Comparison of ENCODE assay signal across 1 cellular context in the genomic region with DNA sequence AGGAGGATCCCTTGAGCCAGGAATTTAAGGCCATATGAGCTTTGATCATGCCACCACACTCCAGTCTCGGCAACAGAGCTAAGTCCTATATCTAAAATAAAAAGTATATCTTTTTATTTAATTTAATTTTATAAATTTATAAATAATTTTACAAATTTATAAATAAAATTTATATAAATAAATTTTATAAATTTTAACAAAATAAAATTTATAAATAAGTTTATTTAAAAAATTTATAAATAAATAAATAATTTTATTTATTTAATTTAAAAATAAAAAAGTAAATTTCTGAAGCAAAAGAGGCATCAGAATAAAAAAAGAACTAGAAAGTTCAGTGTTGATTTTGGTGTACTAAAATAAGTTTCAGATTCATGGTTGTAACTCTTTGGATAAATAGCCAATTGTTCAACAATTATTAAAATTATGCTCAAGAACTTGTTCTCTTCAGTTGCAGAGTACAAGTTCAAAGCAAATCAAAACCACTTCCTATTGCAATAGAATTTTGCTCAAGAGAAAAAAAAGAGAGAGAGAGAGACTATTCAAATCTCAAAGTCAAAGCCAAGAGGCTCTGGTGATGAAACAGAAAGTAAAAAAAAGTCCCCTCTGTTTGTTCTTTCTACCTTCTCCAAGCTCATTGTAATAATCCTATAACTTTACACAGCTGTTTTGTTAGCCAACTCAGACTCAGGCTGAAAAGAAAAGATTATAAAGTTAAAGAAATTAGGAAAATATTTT.
TF ChIP-seq lines count a peak whose summit lies in the region.

No MANE protein-coding gene starts in this region.

TF ChIP-seq in GM23338, 12 proteins besides CTCF, POLR2A, EP300 and RAD21 (continued from another document):
- TF ChIP-seq, protein P1, sequence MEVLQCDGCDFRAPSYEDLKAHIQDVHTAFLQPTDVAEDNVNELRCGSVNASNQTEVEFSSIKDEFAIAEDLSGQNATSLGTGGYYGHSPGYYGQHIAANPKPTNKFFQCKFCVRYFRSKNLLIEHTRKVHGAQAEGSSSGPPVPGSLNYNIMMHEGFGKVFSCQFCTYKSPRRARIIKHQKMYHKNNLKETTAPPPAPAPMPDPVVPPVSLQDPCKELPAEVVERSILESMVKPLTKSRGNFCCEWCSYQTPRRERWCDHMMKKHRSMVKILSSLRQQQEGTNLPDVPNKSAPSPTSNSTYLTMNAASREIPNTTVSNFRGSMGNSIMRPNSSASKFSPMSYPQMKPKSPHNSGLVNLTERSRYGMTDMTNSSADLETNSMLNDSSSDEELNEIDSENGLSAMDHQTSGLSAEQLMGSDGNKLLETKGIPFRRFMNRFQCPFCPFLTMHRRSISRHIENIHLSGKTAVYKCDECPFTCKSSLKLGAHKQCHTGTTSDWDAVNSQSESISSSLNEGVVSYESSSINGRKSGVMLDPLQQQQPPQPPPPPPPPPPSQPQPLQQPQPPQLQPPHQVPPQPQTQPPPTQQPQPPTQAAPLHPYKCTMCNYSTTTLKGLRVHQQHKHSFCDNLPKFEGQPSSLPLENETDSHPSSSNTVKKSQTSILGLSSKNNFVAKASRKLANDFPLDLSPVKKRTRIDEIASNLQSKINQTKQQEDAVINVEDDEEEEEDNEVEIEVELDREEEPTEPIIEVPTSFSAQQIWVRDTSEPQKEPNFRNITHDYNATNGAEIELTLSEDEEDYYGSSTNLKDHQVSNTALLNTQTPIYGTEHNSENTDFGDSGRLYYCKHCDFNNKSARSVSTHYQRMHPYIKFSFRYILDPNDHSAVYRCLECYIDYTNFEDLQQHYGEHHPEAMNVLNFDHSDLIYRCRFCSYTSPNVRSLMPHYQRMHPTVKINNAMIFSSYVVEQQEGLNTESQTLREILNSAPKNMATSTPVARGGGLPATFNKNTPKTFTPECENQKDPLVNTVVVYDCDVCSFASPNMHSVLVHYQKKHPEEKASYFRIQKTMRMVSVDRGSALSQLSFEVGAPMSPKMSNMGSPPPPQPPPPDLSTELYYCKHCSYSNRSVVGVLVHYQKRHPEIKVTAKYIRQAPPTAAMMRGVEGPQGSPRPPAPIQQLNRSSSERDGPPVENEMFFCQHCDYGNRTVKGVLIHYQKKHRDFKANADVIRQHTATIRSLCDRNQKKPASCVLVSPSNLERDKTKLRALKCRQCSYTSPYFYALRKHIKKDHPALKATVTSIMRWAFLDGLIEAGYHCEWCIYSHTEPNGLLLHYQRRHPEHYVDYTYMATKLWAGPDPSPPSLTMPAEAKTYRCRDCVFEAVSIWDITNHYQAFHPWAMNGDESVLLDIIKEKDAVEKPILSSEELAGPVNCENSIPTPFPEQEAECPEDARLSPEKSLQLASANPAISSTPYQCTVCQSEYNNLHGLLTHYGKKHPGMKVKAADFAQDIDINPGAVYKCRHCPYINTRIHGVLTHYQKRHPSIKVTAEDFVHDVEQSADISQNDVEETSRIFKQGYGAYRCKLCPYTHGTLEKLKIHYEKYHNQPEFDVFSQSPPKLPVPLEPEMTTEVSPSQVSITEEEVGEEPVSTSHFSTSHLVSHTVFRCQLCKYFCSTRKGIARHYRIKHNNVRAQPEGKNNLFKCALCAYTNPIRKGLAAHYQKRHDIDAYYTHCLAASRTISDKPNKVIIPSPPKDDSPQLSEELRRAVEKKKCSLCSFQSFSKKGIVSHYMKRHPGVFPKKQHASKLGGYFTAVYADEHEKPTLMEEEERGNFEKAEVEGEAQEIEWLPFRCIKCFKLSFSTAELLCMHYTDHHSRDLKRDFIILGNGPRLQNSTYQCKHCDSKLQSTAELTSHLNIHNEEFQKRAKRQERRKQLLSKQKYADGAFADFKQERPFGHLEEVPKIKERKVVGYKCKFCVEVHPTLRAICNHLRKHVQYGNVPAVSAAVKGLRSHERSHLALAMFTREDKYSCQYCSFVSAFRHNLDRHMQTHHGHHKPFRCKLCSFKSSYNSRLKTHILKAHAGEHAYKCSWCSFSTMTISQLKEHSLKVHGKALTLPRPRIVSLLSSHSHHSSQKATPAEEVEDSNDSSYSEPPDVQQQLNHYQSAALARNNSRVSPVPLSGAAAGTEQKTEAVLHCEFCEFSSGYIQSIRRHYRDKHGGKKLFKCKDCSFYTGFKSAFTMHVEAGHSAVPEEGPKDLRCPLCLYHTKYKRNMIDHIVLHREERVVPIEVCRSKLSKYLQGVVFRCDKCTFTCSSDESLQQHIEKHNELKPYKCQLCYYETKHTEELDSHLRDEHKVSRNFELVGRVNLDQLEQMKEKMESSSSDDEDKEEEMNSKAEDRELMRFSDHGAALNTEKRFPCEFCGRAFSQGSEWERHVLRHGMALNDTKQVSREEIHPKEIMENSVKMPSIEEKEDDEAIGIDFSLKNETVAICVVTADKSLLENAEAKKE (CRISPR knock-in tag; IDR thresholded peaks at IDR 0.05) = no peak
- TF ChIP-seq EZH2phosphoT487 (IDR thresholded peaks at IDR 0.05; ENCODE audit: unreplicated experiment) (no peak), ZNF331 (CRISPR knock-in tag; IDR thresholded peaks at IDR 0.05; ENCODE audit: low read depth) (no peak), EZH2 (IDR thresholded peaks at IDR 0.05; ENCODE audit: low read depth, unreplicated experiment) (no peak), NANOG (IDR thresholded peaks at IDR 0.05; ENCODE audit: borderline replicate concordance) (no peak), ZNF114 (CRISPR knock-in tag; IDR thresholded peaks at IDR 0.05) (no peak), CREB1 (CRISPR knock-in tag; IDR thresholded peaks at IDR 0.05; ENCODE audit: low read depth) (no peak), STAT1 (IDR thresholded peaks at IDR 0.05; ENCODE audit: unreplicated experiment) (no peak)
